1 cellular context compared by ENCODE assay signal in genomic region chr2:42928692-42929576, GRCh38.
TF ChIP-seq lines count a peak whose summit lies in the region.

No MANE protein-coding gene starts in this region.

TF ChIP-seq in HepG2, 621 proteins besides CTCF, POLR2A, EP300 and RAD21 (continued from another document and continues in another):
- peak; percentile 92; the same call in 1 of the 2 replicates for TF ChIP-seq ZBTB39 (CRISPR knock-in tag; IDR thresholded peaks at IDR 0.05)
- no peak for TF ChIP-seq ZNF691 (CRISPR knock-in tag; IDR thresholded peaks at IDR 0.05; ENCODE audit: borderline replicate concordance, low read depth)
- TF ChIP-seq E2F2 (CRISPR knock-in tag; IDR thresholded peaks at IDR 0.05; ENCODE audit: borderline replicate concordance) = peak; percentile 63; the same call in 1 of the 2 replicates
- 0 out of 2 replicates have a peak, but pooled peaks have one; percentile 54 for TF ChIP-seq ZNF280B (CRISPR knock-in tag; IDR thresholded peaks at IDR 0.05; ENCODE audit: borderline replicate concordance)
- peak; percentile 38 for TF ChIP-seq CEBPG (CRISPR knock-in tag; IDR thresholded peaks at IDR 0.05)
- TF ChIP-seq KDM5A (IDR thresholded peaks at IDR 0.05; ENCODE audit: borderline replicate concordance, low read length) = no peak; the same call in 1 of the 2 replicates
- peak; percentile 59 for TF ChIP-seq ARID5B (CRISPR knock-in tag; IDR thresholded peaks at IDR 0.05)
- TF ChIP-seq RBM39 (IDR thresholded peaks at IDR 0.05; ENCODE audit: low read depth, low read length, poor library complexity, severe bottlenecking) = no peak
- TF ChIP-seq KMT2B (CRISPR knock-in tag; IDR thresholded peaks at IDR 0.05) = no peak
- TF ChIP-seq GLI4 (CRISPR knock-in tag; IDR thresholded peaks at IDR 0.05; ENCODE audit: borderline replicate concordance) = no peak
- TF ChIP-seq RERE (CRISPR knock-in tag; IDR thresholded peaks at IDR 0.05; ENCODE audit: low read depth) = no peak
- TF ChIP-seq CCDC6 (CRISPR knock-in tag; IDR thresholded peaks at IDR 0.05) = no peak
- peak; percentile 33 for TF ChIP-seq ZNF407 (CRISPR knock-in tag; IDR thresholded peaks at IDR 0.05; ENCODE audit: not compliant biosample characterization)
- no peak for TF ChIP-seq PRPF4 (IDR thresholded peaks at IDR 0.05; ENCODE audit: low read depth, low read length, poor library complexity, severe bottlenecking)
- TF ChIP-seq ZXDC (CRISPR knock-in tag; IDR thresholded peaks at IDR 0.05) = no peak
- no peak for TF ChIP-seq ZNF234 (CRISPR knock-in tag; conservative IDR thresholded peaks at IDR 0.05)
